In genomic region chr18:48662021-48662661, GRCh38 we compare ENCODE assay signal across 1 cellular context.
TF ChIP-seq lines count a peak whose summit lies in the region.

No MANE protein-coding gene starts in this region.

TF ChIP-seq in GM23338, 12 proteins besides CTCF, POLR2A, EP300 and RAD21 (continued from another document):
- TF ChIP-seq REST (IDR thresholded peaks at IDR 0.05; ENCODE audit: unreplicated experiment) = no peak
- no peak for TF ChIP-seq EZH2 (IDR thresholded peaks at IDR 0.05; ENCODE audit: low read depth, unreplicated experiment)
- TF ChIP-seq, protein P1, sequence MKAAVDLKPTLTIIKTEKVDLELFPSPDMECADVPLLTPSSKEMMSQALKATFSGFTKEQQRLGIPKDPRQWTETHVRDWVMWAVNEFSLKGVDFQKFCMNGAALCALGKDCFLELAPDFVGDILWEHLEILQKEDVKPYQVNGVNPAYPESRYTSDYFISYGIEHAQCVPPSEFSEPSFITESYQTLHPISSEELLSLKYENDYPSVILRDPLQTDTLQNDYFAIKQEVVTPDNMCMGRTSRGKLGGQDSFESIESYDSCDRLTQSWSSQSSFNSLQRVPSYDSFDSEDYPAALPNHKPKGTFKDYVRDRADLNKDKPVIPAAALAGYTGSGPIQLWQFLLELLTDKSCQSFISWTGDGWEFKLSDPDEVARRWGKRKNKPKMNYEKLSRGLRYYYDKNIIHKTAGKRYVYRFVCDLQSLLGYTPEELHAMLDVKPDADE (IDR thresholded peaks at IDR 0.05) = no peak
- no peak for TF ChIP-seq ZNF114 (CRISPR knock-in tag; IDR thresholded peaks at IDR 0.05)
